ENCODE assay signal across 18 cellular contexts in genomic region chr4:138034871-138035270, GRCh38.
A peak's percentile ranks its signal among the peaks of the same experiment; 100 is the strongest.
DNase-seq lines count a peak whose midpoint lies in the region; ATAC-seq lines count a peak whose summit lies in the region.
"Had no signal": no experiment of that assay in that cellular context is flagged by ENCODE, and none has a peak within 500 bp of the region (broad histone marks: within the 10 kb centered on the region; RNA-seq: fewer than 3 reads in every experiment).

No MANE protein-coding gene starts in this region.

- H4K20me1 ChIP-seq in Karpas-422 (ENCODE audit: insufficient read depth, low read depth, low read length): no peaks in the 10 kb centered on the region

- H3K36me3 Mint-ChIP-seq in activated CD4-positive, alpha-beta memory T cell treated with anti-CD3 and anti-CD28 coated beads for 36 hours: no peaks in the 10 kb centered on the region

- H3K79me2 ChIP-seq in ACC112 (ENCODE audit: control insufficient read depth, insufficient read depth, low read length, unreplicated experiment) (no peaks in the 10 kb centered on the region), Karpas-422 (ENCODE audit: low read length) (no peaks in the 10 kb centered on the region)

- H3K9me3 ChIP-seq in Karpas-422 (ENCODE audit: low read length) (no peaks in the 10 kb centered on the region), adipocyte (ENCODE audit: control insufficient read depth, low read length) (no peaks in the 10 kb centered on the region)
- H3K9me3 ChIP-seq: adrenal gland, colonic mucosa, neutrophil, testis had no signal

- peak overlapping the region; percentile 47 for H3K4me2 ChIP-seq in Karpas-422 (ENCODE audit: low read depth, low read length, poor library complexity, severe bottlenecking)

- H3K27me3 Mint-ChIP-seq in activated CD4-positive, alpha-beta memory T cell treated with anti-CD3 and anti-CD28 coated beads for 36 hours: no peaks in the 10 kb centered on the region

- intact Hi-C loops in activated CD4-positive, alpha-beta memory T cell treated with anti-CD3 and anti-CD28 coated beads for 36 hours (cut with micrococcal nuclease): loop anchor here (1.0 to 10.0 kb wide), 3 partner anchors 210 to 837 kb away; no protein-coding TSS in a partner anchor

- H3K4me3 ChIP-seq in ACC112 (ENCODE audit: low read depth, low read length) (no peak overlapping the region), Karpas-422 (ENCODE audit: low read length) (no peak overlapping the region), adipocyte (ENCODE audit: low read length) (no peak overlapping the region)
- H3K4me3 ChIP-seq: adrenal gland, colonic mucosa, testis had no signal

- no peak overlapping the region for H3K27ac Mint-ChIP-seq in activated CD4-positive, alpha-beta memory T cell treated with anti-CD3 and anti-CD28 coated beads for 36 hours

- POLR2A ChIA-PET in activated CD4-positive, alpha-beta memory T cell treated with anti-CD3 and anti-CD28 coated beads for 36 hours (lab: Charles Lee): interaction anchor here (0.6 kb wide), 1 partner anchor 40 kb away, joined by 3 read pairs; no protein-coding TSS in a partner anchor

- H2AFZ ChIP-seq in ACC112 (ENCODE audit: low read length, unreplicated experiment) (peak overlapping the region; percentile 57), Karpas-422 (ENCODE audit: low read length) (peak overlapping the region; percentile 71)

- H3K36me3 ChIP-seq in ACC112 (ENCODE audit: insufficient read depth, low read length) (no peaks in the 10 kb centered on the region), Karpas-422 (ENCODE audit: insufficient read depth, low read length) (no peaks in the 10 kb centered on the region), adipocyte (ENCODE audit: control insufficient read depth, insufficient read depth, low read length, severe bottlenecking) (no peaks in the 10 kb centered on the region)
- H3K36me3 ChIP-seq: adrenal gland, colonic mucosa, neutrophil had no signal

- DNase-seq in Karpas-422 (no peak), adipocyte (ENCODE audit: low read depth) (peak; percentile 77), fibroblast of peridontal ligament (ENCODE audit: extremely low read depth) (peak; percentile 66), SKM-1 (lab: John Stamatoyannopoulos, UW; ENCODE audit: unreplicated experiment) (no peak)
- no peak for DNase-seq in activated CD4-positive, alpha-beta memory T cell treated with anti-CD3 and anti-CD28 coated beads for 36 hours
- DNase-seq: activated CD4-positive, alpha-beta T cell treated with anti-CD3 and anti-CD28 coated beads for 4 hours; activated T-cell treated with anti-CD3 and anti-CD28 coated beads, Interleukin-2, amount 50 U/mL, for 48 hours; adrenal gland; colonic mucosa; foreskin melanocyte; H7; NCI-H2171 treated with DMSO at 0.1 percent for 48 hours; T-helper 1 cell; testis had no signal

- H3K4me1 Mint-ChIP-seq in activated CD4-positive, alpha-beta memory T cell treated with anti-CD3 and anti-CD28 coated beads for 36 hours (ENCODE audit: low read depth): no peaks in the 10 kb centered on the region

- no peaks in the 10 kb centered on the region for H3K27me3 ChIP-seq in ACC112 (ENCODE audit: insufficient read depth, low read length)
- H3K27me3 ChIP-seq in Karpas-422 (ENCODE audit: low read length): no peaks in the 10 kb centered on the region
- H3K27me3 ChIP-seq in adipocyte (replicated peaks; ENCODE audit: control insufficient read depth, insufficient read depth, low read length): no peaks in the 10 kb centered on the region
- H3K27me3 ChIP-seq: adrenal gland, colonic mucosa, testis had no signal

- H3K9me2 ChIP-seq in Karpas-422 (replicated peaks; ENCODE audit: insufficient read depth, low read length): no peaks in the 10 kb centered on the region

- H3K4me3 Mint-ChIP-seq in activated CD4-positive, alpha-beta memory T cell treated with anti-CD3 and anti-CD28 coated beads for 36 hours: no peak overlapping the region

- no peak for ATAC-seq in HG02938 (IDR thresholded peaks at IDR 0.05; ENCODE audit: unreplicated experiment)
- ATAC-seq in GM18909 (IDR thresholded peaks at IDR 0.05; ENCODE audit: poor library complexity, unreplicated experiment): no peak

- CTCF ChIA-PET in activated CD4-positive, alpha-beta memory T cell treated with anti-CD3 and anti-CD28 coated beads for 36 hours (lab: Charles Lee): interaction anchor here (2.2 kb wide), 1 partner anchor 646 kb away, joined by 8 read pairs; no protein-coding TSS in a partner anchor

- H3K4me1 ChIP-seq in ACC112 (ENCODE audit: control insufficient read depth, insufficient read depth, low read length, unreplicated experiment): peaks cover 33% of the 10 kb centered on the region
- H3K4me1 ChIP-seq in Karpas-422 (ENCODE audit: low read length): peaks cover 21% of the 10 kb centered on the region
- peaks cover 31% of the 10 kb centered on the region for H3K4me1 ChIP-seq in adipocyte (ENCODE audit: control insufficient read depth, insufficient read depth, low read length)
- H3K4me1 ChIP-seq: adrenal gland, colonic mucosa, testis had no signal

- H3K27ac ChIP-seq in ACC112 (ENCODE audit: low read depth, low read length) (peak overlapping the region; percentile 56), Karpas-422 (ENCODE audit: low read length) (peak overlapping the region; percentile 62)
- H3K27ac ChIP-seq: adrenal gland, colonic mucosa, neutrophil, testis had no signal

- no peaks in the 10 kb centered on the region for H3K9me3 Mint-ChIP-seq in activated CD4-positive, alpha-beta memory T cell treated with anti-CD3 and anti-CD28 coated beads for 36 hours

- no peak overlapping the region; the same call in 1 of the 2 replicates for H3K9ac ChIP-seq in Karpas-422 (ENCODE audit: low read length)
- H3K9ac ChIP-seq in adipocyte (ENCODE audit: low read length): peak overlapping the region; percentile 38

Comparison
In these comparisons a context has a peak if more than half of its experiments do, and no peak if none do; other contexts are left out.
1. DNase-seq: peak in adipocyte (single experiment) and fibroblast of peridontal ligament (single experiment); none in Karpas-422 (single experiment), activated CD4-positive, alpha-beta memory T cell treated with anti-CD3 and anti-CD28 coated beads for 36 hours (single experiment) and SKM-1 (single experiment).